14 cellular contexts compared by ENCODE assay signal in the genomic region with DNA sequence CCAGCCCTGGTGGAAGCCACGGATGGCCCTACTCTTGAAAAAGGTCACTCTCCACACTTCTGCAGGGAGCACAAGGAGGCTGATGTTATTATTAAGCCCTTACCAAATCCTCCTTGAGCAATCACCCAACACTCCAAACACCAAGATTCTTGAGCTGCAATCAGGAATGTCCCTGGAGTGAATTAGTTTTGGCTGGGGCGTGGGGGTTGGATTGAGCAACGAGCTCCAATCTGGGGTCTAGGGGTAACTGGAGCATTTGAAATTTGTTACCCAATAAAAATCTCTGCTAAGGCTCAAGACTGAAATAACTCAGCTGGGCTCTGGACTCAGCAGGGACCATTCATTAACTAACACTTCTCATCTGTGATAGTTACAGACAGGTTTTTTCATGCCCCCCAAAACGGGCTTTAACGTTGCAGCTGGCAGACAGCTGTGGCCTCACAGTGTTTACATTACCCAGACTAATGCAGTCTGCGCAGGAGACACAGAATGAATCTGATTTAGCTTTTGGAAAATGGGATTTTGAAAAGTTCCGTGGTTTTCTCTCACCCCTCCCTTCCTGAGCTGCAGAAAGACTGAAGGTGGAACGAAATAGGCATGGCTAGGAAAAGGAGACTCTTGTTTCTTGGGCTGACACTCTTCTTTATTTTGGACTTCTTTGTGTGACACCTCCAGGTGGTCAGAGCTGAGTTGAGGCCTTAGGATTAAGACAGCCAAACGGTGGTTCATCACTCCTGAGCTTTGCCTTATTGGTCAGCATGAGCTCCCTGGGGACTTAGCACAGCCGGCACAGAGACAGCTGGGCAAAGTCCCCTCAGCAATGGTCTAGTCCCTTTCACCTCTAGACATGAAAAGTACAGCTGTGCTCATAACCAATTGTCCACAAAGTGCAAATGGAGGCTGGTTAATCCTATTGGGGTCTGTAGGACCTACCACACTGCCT. TPM values are rescaled to one million over a fixed set of nuclear protein-coding genes. Genes with fewer than 3 reads are reported as not detected.
DNase-seq lines count a peak whose midpoint lies in the region; ATAC-seq and TF ChIP-seq lines count a peak whose summit lies in the region.
"Had no signal": no experiment of that assay in that cellular context is flagged by ENCODE, and none has a peak within 500 bp of the region (broad histone marks: within the 10 kb centered on the region; RNA-seq: fewer than 3 reads in every experiment).

No MANE protein-coding gene starts in this region.

- H3K4me1 ChIP-seq in BE2C (no peaks in the 10 kb centered on the region), body of pancreas (no peaks in the 10 kb centered on the region)
- H3K4me1 ChIP-seq: adrenal gland had no signal

- no peak for TF ChIP-seq POLR2A in body of pancreas (IDR thresholded peaks at IDR 0.05)

- POLR2A ChIA-PET in activated CD4-positive, alpha-beta T cell treated with anti-CD3 and anti-CD28 coated beads for 36 hours (lab: Charles Lee): interaction anchor here (0.6 kb wide), 1 partner anchor 10 kb away, joined by 3 read pairs; no protein-coding TSS in a partner anchor

- TF ChIP-seq CTCF in BE2C (IDR thresholded peaks at IDR 0.05; ENCODE audit: low read depth, low read length) (no peak), body of pancreas (IDR thresholded peaks at IDR 0.05) (no peak), nephron (IDR thresholded peaks at IDR 0.05; ENCODE audit: unreplicated experiment in 3 of 3) (no peak)

- CTCF ChIA-PET in activated CD4-positive, alpha-beta T cell treated with anti-CD3 and anti-CD28 coated beads for 36 hours (lab: Charles Lee): interaction anchor here (0.9 kb wide), 1 partner anchor 147 kb away, joined by 3 read pairs; no protein-coding TSS in a partner anchor

- H3K27ac Mint-ChIP-seq in nephron: peak overlapping the region; percentile 58 to 74 (median 69)
- no peak overlapping the region for H3K27ac Mint-ChIP-seq in activated naive CD8-positive, alpha-beta T cell treated with anti-CD3 and anti-CD28 coated beads, Interleukin-2, amount 50 U/mL, for 24 hours
- H3K27ac Mint-ChIP-seq in activated CD4-positive, alpha-beta T cell treated with anti-CD3 and anti-CD28 coated beads for 36 hours: no peak overlapping the region
- H3K27ac Mint-ChIP-seq: CD8-positive, alpha-beta memory T cell had no signal

- ATAC-seq in HG02571 (IDR thresholded peaks at IDR 0.05; ENCODE audit: unreplicated experiment) (peak; percentile 57), body of pancreas (peak; percentile 33)
- no peak for ATAC-seq in activated naive CD8-positive, alpha-beta T cell treated with anti-CD3 and anti-CD28 coated beads, Interleukin-2, amount 50 U/mL, for 24 hours
- no peak for ATAC-seq in activated CD4-positive, alpha-beta T cell treated with anti-CD3 and anti-CD28 coated beads for 36 hours
- ATAC-seq: PC-3 had no signal

- WGBS in body of pancreas, 2 donors: 58 to 60% methylated on average over 6 to 9 of the region's 10 CpGs

- peak overlapping the region in 1 of 3 experiments; percentile 49 for H3K4me3 Mint-ChIP-seq in nephron
- H3K4me3 Mint-ChIP-seq in activated naive CD8-positive, alpha-beta T cell treated with anti-CD3 and anti-CD28 coated beads, Interleukin-2, amount 50 U/mL, for 24 hours: no peak overlapping the region
- no peak overlapping the region for H3K4me3 Mint-ChIP-seq in activated CD4-positive, alpha-beta T cell treated with anti-CD3 and anti-CD28 coated beads for 36 hours
- H3K4me3 Mint-ChIP-seq: CD8-positive, alpha-beta memory T cell had no signal

- H3K36me3 ChIP-seq in BE2C: no peaks in the 10 kb centered on the region
- no peaks in the 10 kb centered on the region for H3K36me3 ChIP-seq in body of pancreas (replicated peaks in 1 of 2; ENCODE audit: insufficient read depth in 1 of 2, low read depth in 2 of 2)
- H3K36me3 ChIP-seq: adrenal gland had no signal

- DNase-seq in BE2C (peak; percentile 7), body of pancreas (peak in 1 of 4 donors; percentile 13), T-helper 1 cell (no peak), midbrain (lab: John Stamatoyannopoulos, UW) (no peak)
- no peak for DNase-seq in activated naive CD8-positive, alpha-beta T cell treated with anti-CD3 and anti-CD28 coated beads, Interleukin-2, amount 50 U/mL, for 24 hours
- no peak for DNase-seq in activated CD4-positive, alpha-beta T cell treated with anti-CD3 and anti-CD28 coated beads for 36 hours
- DNase-seq: CD8-positive, alpha-beta memory T cell; PC-3; stimulated activated CD4-positive, alpha-beta T cell treated with anti-CD3 and anti-CD28 coated beads, Interleukin-12 subunit alpha, Interleukin-12 subunit beta, amount 100 ng/mL, for 4 hours; T1000 had no signal

- H3K9me3 Mint-ChIP-seq in nephron: peaks cover 8% of the 10 kb centered on the region
- no peaks in the 10 kb centered on the region for H3K9me3 Mint-ChIP-seq in activated naive CD8-positive, alpha-beta T cell treated with anti-CD3 and anti-CD28 coated beads, Interleukin-2, amount 50 U/mL, for 24 hours
- H3K9me3 Mint-ChIP-seq in activated CD4-positive, alpha-beta T cell treated with anti-CD3 and anti-CD28 coated beads for 36 hours (ENCODE audit: low read depth): no peaks in the 10 kb centered on the region
- H3K9me3 Mint-ChIP-seq: CD8-positive, alpha-beta memory T cell had no signal

- H3K4me1 Mint-ChIP-seq in nephron: peaks cover 75% of the 10 kb centered on the region
- peaks cover 7% of the 10 kb centered on the region for H3K4me1 Mint-ChIP-seq in activated naive CD8-positive, alpha-beta T cell treated with anti-CD3 and anti-CD28 coated beads, Interleukin-2, amount 50 U/mL, for 24 hours
- peaks cover 6% of the 10 kb centered on the region for H3K4me1 Mint-ChIP-seq in activated CD4-positive, alpha-beta T cell treated with anti-CD3 and anti-CD28 coated beads for 36 hours
- H3K4me1 Mint-ChIP-seq: CD8-positive, alpha-beta memory T cell had no signal

- H3K9me3 ChIP-seq in BE2C (no peaks in the 10 kb centered on the region), body of pancreas (no peaks in the 10 kb centered on the region)
- H3K9me3 ChIP-seq: adrenal gland had no signal

- H3K27me3 ChIP-seq in BE2C (no peaks in the 10 kb centered on the region), body of pancreas (no peaks in the 10 kb centered on the region)

- H3K4me3 ChIP-seq in BE2C (ENCODE audit: low read depth, low read length) (no peak overlapping the region), body of pancreas (no peak overlapping the region)
- H3K4me3 ChIP-seq: adrenal gland had no signal

- no peaks in the 10 kb centered on the region for H3K36me3 Mint-ChIP-seq in nephron (ENCODE audit: low read depth)
- H3K36me3 Mint-ChIP-seq in activated naive CD8-positive, alpha-beta T cell treated with anti-CD3 and anti-CD28 coated beads, Interleukin-2, amount 50 U/mL, for 24 hours (ENCODE audit: low read depth): no peaks in the 10 kb centered on the region
- no peaks in the 10 kb centered on the region for H3K36me3 Mint-ChIP-seq in activated CD4-positive, alpha-beta T cell treated with anti-CD3 and anti-CD28 coated beads for 36 hours (ENCODE audit: low read depth)
- H3K36me3 Mint-ChIP-seq: CD8-positive, alpha-beta memory T cell had no signal

- intact Hi-C loops in body of pancreas (cut with DNase I): no loop called here
- intact Hi-C loops in activated CD4-positive, alpha-beta T cell treated with anti-CD3 and anti-CD28 coated beads for 36 hours (cut with DNase I, micrococcal nuclease): no loop called here

- no peaks in the 10 kb centered on the region for H3K27me3 Mint-ChIP-seq in nephron (ENCODE audit: low read depth)
- peaks cover 4% of the 10 kb centered on the region for H3K27me3 Mint-ChIP-seq in activated naive CD8-positive, alpha-beta T cell treated with anti-CD3 and anti-CD28 coated beads, Interleukin-2, amount 50 U/mL, for 24 hours
- peaks cover 14% of the 10 kb centered on the region for H3K27me3 Mint-ChIP-seq in activated CD4-positive, alpha-beta T cell treated with anti-CD3 and anti-CD28 coated beads for 36 hours

- H3K27ac ChIP-seq in body of pancreas: no peak overlapping the region
- H3K27ac ChIP-seq: adrenal gland, HL-60 had no signal

RNA-seq across cellular contexts. Expression of a gene that starts 26.6 kb away (rescaled TPM):
- 7.8 TPM for polyA plus RNA-seq in BE2C (2012; ENCODE audit: insufficient read depth, insufficient read length, low read depth)
- total RNA-seq in body of pancreas: not detected
- under 1 TPM in 1 of 2 experiments, not detected in 1; 0.18 TPM for total RNA-seq in activated CD4-positive, alpha-beta T cell treated with anti-CD3 and anti-CD28 coated beads for 36 hours
- total RNA-seq: adrenal gland; CD8-positive, alpha-beta memory T cell had no signal
- polyA plus RNA-seq: adrenal gland; CD8-positive, alpha-beta memory T cell had no signal

Comparison
In these comparisons a context has a peak if more than half of its experiments do, and no peak if none do; other contexts are left out.
1. ATAC-seq: peak in HG02571 (single experiment) and body of pancreas (single experiment); none in activated naive CD8-positive, alpha-beta T cell treated with anti-CD3 and anti-CD28 coated beads, Interleukin-2, amount 50 U/mL, for 24 hours (single experiment) and activated CD4-positive, alpha-beta T cell treated with anti-CD3 and anti-CD28 coated beads for 36 hours (single experiment).
2. H3K27ac Mint-ChIP-seq: peak in nephron (3 of 3); none in activated naive CD8-positive, alpha-beta T cell treated with anti-CD3 and anti-CD28 coated beads, Interleukin-2, amount 50 U/mL, for 24 hours (single experiment) and activated CD4-positive, alpha-beta T cell treated with anti-CD3 and anti-CD28 coated beads for 36 hours (single experiment).